8 cellular contexts compared by ENCODE assay signal in genomic region chr7:156473476-156474240, GRCh38.
DNase-seq lines count a peak whose midpoint lies in the region; ATAC-seq and TF ChIP-seq lines count a peak whose summit lies in the region.

No MANE protein-coding gene starts in this region.

- H3K4me3 Mint-ChIP-seq in MCF 10A (ENCODE audit: unreplicated experiment): no peak overlapping the region

- H3K4me1 Mint-ChIP-seq in MCF 10A (ENCODE audit: insufficient read depth, unreplicated experiment): peaks cover 20% of the 10 kb centered on the region

- ATAC-seq in left lung: peak; percentile 83
- no peak for ATAC-seq in GM21423 (IDR thresholded peaks at IDR 0.05; ENCODE audit: unreplicated experiment)

- H3K9me3 ChIP-seq in left lung (no peaks in the 10 kb centered on the region), thyroid gland (no peaks in the 10 kb centered on the region)

- no peaks in the 10 kb centered on the region for H3K9me3 Mint-ChIP-seq in MCF 10A (ENCODE audit: unreplicated experiment)

- POLR2A ChIA-PET in MCF 10A (lab: Yijun Ruan, JAX): interaction anchor here (0.5 to 0.8 kb wide), 4 partner anchors 9 to 675 kb away, joined by 3 read pairs; no protein-coding TSS in a partner anchor

- no peaks in the 10 kb centered on the region for H3K27me3 Mint-ChIP-seq in MCF 10A (ENCODE audit: insufficient read depth, unreplicated experiment)

- no TSS peak for BruUV-seq in MCF 10A (replicated peaks; lab: Mats Ljungman, UMichigan)

- DNase-seq in AG09309 (ENCODE audit: low read depth): no peak
- DNase-seq in GM12865 (ENCODE audit: low read depth): peak; percentile 42
- DNase-seq in NCI-H2081 treated with DMSO at 0.1 percent for 48 hours (lab: John Stamatoyannopoulos, UW): peak; percentile 15
- peak; percentile 57 for DNase-seq in MCF 10A (ENCODE audit: unreplicated experiment)
- DNase-seq in left lung: no peak
- DNase-seq in thyroid gland: peak; percentile 66 to 74
- DNase-seq in activated CD4-positive, CD25-positive, alpha-beta regulatory T cell treated with anti-CD3 and anti-CD28 coated beads, Interleukin-2, amount 50 U/mL, for 72 hours: no peak

- 18 to 22% methylated on average over 9 of the region's 9 CpGs for WGBS in thyroid gland, 2 donors

- H3K27ac ChIP-seq in left lung (no peak overlapping the region), thyroid gland (no peak overlapping the region)

- H3K4me3 ChIP-seq in AG09309 (ENCODE audit: control insufficient read depth, low read depth, low read length) (no peak overlapping the region), GM12865 (ENCODE audit: low read depth, low read length) (no peak overlapping the region), left lung (no peak overlapping the region), thyroid gland (replicated peaks in 1 of 3) (no peak overlapping the region)

- no peaks in the 10 kb centered on the region for H3K4me1 ChIP-seq in left lung
- peaks cover 12 to 13% of the 10 kb centered on the region in 2 donors for H3K4me1 ChIP-seq in thyroid gland

- CTCF ChIA-PET in MCF 10A (lab: Yijun Ruan, JAX): interaction anchor here (0.6 to 1.7 kb wide), 20 partner anchors 10 to 1371 kb away, joined by 3 to 16 read pairs (median 3); partner anchors contain the start of gene SHH

- peak; percentile 44 for TF ChIP-seq CTCF in AG09309 (IDR thresholded peaks at IDR 0.05; ENCODE audit: control insufficient read depth, insufficient read depth, low read depth, low read length, missing control alignments)
- peak; percentile 68 for TF ChIP-seq CTCF in GM12865 (IDR thresholded peaks at IDR 0.05; ENCODE audit: insufficient read depth, low read depth, low read length, missing control alignments)
- TF ChIP-seq CTCF in MCF 10A (IDR thresholded peaks at IDR 0.05; ENCODE audit: unreplicated experiment): peak; percentile 58
- TF ChIP-seq CTCF in left lung (IDR thresholded peaks at IDR 0.05): peak; percentile 41 to 59
- peak in 5 of 6 experiments; percentile 34 to 79 (median 63) for TF ChIP-seq CTCF in thyroid gland (IDR thresholded peaks at IDR 0.05)

- peak overlapping the region; percentile 59 for H3K27ac Mint-ChIP-seq in MCF 10A (ENCODE audit: low read depth, unreplicated experiment)

- intact Hi-C loops in MCF 10A (cut with micrococcal nuclease): loop anchor here (1.0 to 10.0 kb wide), 4 partner anchors 139 to 344 kb away; partner anchors contain the start of gene RNF32
- intact Hi-C loops in left lung (cut with DNase I): loop anchor here in 1 of 2 donors (10.0 kb wide), 1 partner anchor 669 kb away; no protein-coding TSS in a partner anchor
- intact Hi-C loops in thyroid gland (cut with DNase I): loop anchor here (5.0 kb wide), 1 partner anchor 676 kb away; no protein-coding TSS in a partner anchor

- H3K36me3 ChIP-seq in left lung (no peaks in the 10 kb centered on the region), thyroid gland (no peaks in the 10 kb centered on the region)

- no peaks in the 10 kb centered on the region for H3K27me3 ChIP-seq in left lung
- no peaks in the 10 kb centered on the region for H3K27me3 ChIP-seq in thyroid gland

- no peak for TF ChIP-seq POLR2A in thyroid gland (IDR thresholded peaks at IDR 0.05)

- H3K36me3 Mint-ChIP-seq in MCF 10A (ENCODE audit: insufficient read depth, unreplicated experiment): no peaks in the 10 kb centered on the region

Comparison
In these comparisons a context has a peak if more than half of its experiments do, and no peak if none do; other contexts are left out.
1. DNase-seq: peak in GM12865 (single experiment), NCI-H2081 treated with DMSO at 0.1 percent for 48 hours (single experiment), MCF 10A (single experiment) and thyroid gland (2 of 2); none in AG09309 (single experiment), left lung (0 of 2) and activated CD4-positive, CD25-positive, alpha-beta regulatory T cell treated with anti-CD3 and anti-CD28 coated beads, Interleukin-2, amount 50 U/mL, for 72 hours (single experiment).
2. Peak in every context shown above with its lines, with median percentiles within 50 percentile points of each other: CTCF ChIP-seq.